Comparison of ENCODE assay signal across 35 cellular contexts in the genomic region with DNA sequence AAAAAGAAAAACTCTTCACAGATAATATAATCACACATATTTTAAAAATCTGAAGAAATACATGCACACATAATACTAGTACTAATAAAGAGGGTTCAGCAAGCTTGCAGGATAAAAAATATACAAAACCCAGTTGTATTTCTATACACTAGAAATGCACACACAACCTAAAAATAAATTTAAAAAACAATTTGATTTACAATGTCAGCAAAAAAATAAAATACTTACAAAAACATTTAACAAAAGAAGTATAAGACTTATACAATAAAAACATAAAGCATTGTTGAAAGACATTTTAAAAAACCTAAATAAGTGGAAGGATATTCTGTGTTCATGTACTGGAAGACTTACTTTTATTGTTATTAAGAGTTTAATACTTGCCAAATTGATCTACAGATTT.
"Had no signal": no experiment of that assay in that cellular context is flagged by ENCODE, and none has a peak within 500 bp of the region (broad histone marks: within the 10 kb centered on the region; RNA-seq: fewer than 3 reads in every experiment).

No MANE protein-coding gene starts in this region.

- H3K4me1 Mint-ChIP-seq: activated CD4-positive, alpha-beta memory T cell treated with anti-CD3 and anti-CD28 coated beads, Interleukin-2, amount 10 ng/mL, durations not matched to agents 7 days and 5 days; activated CD4-positive, alpha-beta T cell treated with anti-CD3 and anti-CD28 coated beads, Interleukin-2, amount 10 ng/mL, durations not matched to agents 7 days and 5 days; activated naive CD4-positive, alpha-beta T cell treated with anti-CD3 and anti-CD28 coated beads, Interleukin-2, amount 10 ng/mL, durations not matched to agents 7 days and 5 days; activated naive CD8-positive, alpha-beta T cell treated with anti-CD3 and anti-CD28 coated beads, Interleukin-2, amount 10 ng/mL, durations not matched to agents 7 days and 5 days; endodermal cell had no signal

- ATAC-seq: activated naive CD4-positive, alpha-beta T cell treated with anti-CD3 and anti-CD28 coated beads, Interleukin-2, amount 50 U/mL, for 72 hours; activated T-cell treated with anti-CD3 and anti-CD28 coated beads, Interleukin-2, amount 50 U/mL, for 72 hours; esophagus mucosa; foreskin keratinocyte; gastrocnemius medialis; heart left ventricle; T-helper 17 cell had no signal

- H3K4me3 ChIP-seq: ascending aorta, breast epithelium, cardiac muscle cell, coronary artery, dorsolateral prefrontal cortex, gastrocnemius medialis, heart left ventricle had no signal

- H3K36me3 Mint-ChIP-seq: activated naive CD4-positive, alpha-beta T cell treated with anti-CD3 and anti-CD28 coated beads, Interleukin-2, amount 10 ng/mL, durations not matched to agents 7 days and 5 days; activated naive CD8-positive, alpha-beta T cell treated with anti-CD3 and anti-CD28 coated beads, Interleukin-2, amount 10 ng/mL, durations not matched to agents 7 days and 5 days; brain had no signal

- H3K27me3 Mint-ChIP-seq: T-helper 17 cell had no signal

- H3K4me3 Mint-ChIP-seq: activated CD4-positive, alpha-beta memory T cell treated with anti-CD3 and anti-CD28 coated beads, Interleukin-2, amount 10 ng/mL, durations not matched to agents 7 days and 5 days; activated CD4-positive, alpha-beta T cell treated with anti-CD3 and anti-CD28 coated beads, Interleukin-2, amount 10 ng/mL, durations not matched to agents 7 days and 5 days; activated naive CD4-positive, alpha-beta T cell treated with anti-CD3 and anti-CD28 coated beads, Interleukin-2, amount 10 ng/mL, durations not matched to agents 7 days and 5 days; activated naive CD8-positive, alpha-beta T cell treated with anti-CD3 and anti-CD28 coated beads, Interleukin-2, amount 10 ng/mL, durations not matched to agents 7 days and 5 days; activated T-cell treated with anti-CD3 and anti-CD28 coated beads, Interleukin-2, amount 50 U/mL, for 24 hours; activated T-cell treated with anti-CD3 and anti-CD28 coated beads, Interleukin-2, amount 50 U/mL, for 72 hours; brain; dendritic cell treated with granulocyte-macrophage colony-stimulating factor and Interleukin-4, amounts not matched to agents 40 ng/mL and 50 ng/mL, for 4 days; endodermal cell; T-helper 17 cell; T-helper 2 cell treated with Interferon-gamma antibody and Interleukin-4, amounts not matched to agents 5 μg/mL and 100 μg/mL, for 36 hours had no signal

- H3K4me1 ChIP-seq: ascending aorta, breast epithelium, foreskin keratinocyte, gastrocnemius medialis, heart left ventricle had no signal

- H3K27ac Mint-ChIP-seq: activated CD4-positive, alpha-beta memory T cell treated with anti-CD3 and anti-CD28 coated beads, Interleukin-2, amount 10 ng/mL, durations not matched to agents 7 days and 5 days; activated CD4-positive, alpha-beta T cell treated with anti-CD3 and anti-CD28 coated beads, Interleukin-2, amount 10 ng/mL, durations not matched to agents 7 days and 5 days; activated naive CD4-positive, alpha-beta T cell treated with anti-CD3 and anti-CD28 coated beads, Interleukin-2, amount 10 ng/mL, durations not matched to agents 7 days and 5 days; activated naive CD4-positive, alpha-beta T cell treated with anti-CD3 and anti-CD28 coated beads, Interleukin-2, amount 50 U/mL, for 72 hours; activated naive CD8-positive, alpha-beta T cell treated with anti-CD3 and anti-CD28 coated beads, Interleukin-2, amount 10 ng/mL, durations not matched to agents 7 days and 5 days; activated T-cell treated with anti-CD3 and anti-CD28 coated beads, Interleukin-2, amount 50 U/mL, for 24 hours; activated T-cell treated with anti-CD3 and anti-CD28 coated beads, Interleukin-2, amount 50 U/mL, for 72 hours; brain; dendritic cell treated with granulocyte-macrophage colony-stimulating factor and Interleukin-4, amounts not matched to agents 40 ng/mL and 50 ng/mL, for 4 days; endodermal cell; T-helper 17 cell; T-helper 2 cell treated with Interferon-gamma antibody and Interleukin-4, amounts not matched to agents 5 μg/mL and 100 μg/mL, for 36 hours had no signal

- H3K27me3 ChIP-seq: ascending aorta, breast epithelium, cardiac muscle cell, dorsolateral prefrontal cortex, gastrocnemius medialis, heart left ventricle had no signal

- DNase-seq: activated CD4-positive, alpha-beta memory T cell treated with anti-CD3 and anti-CD28 coated beads, Interleukin-2, amount 10 ng/mL, durations not matched to agents 7 days and 5 days; activated CD4-positive, alpha-beta T cell treated with anti-CD3 and anti-CD28 coated beads for 4 hours; activated CD4-positive, alpha-beta T cell treated with anti-CD3 and anti-CD28 coated beads, Interleukin-2, amount 10 ng/mL, durations not matched to agents 7 days and 5 days; activated CD4-positive, alpha-beta T cell treated with anti-CD3 and anti-CD28 coated beads, Interleukin-2, amount 50 U/mL, for 4 hours; activated CD4-positive, CD25-positive, alpha-beta regulatory T cell; activated CD4-positive, CD25-positive, alpha-beta regulatory T cell treated with anti-CD3 and anti-CD28 coated beads, Interleukin-2, amount 50 U/mL, for 72 hours; activated CD8-positive, alpha-beta memory T cell treated with anti-CD3 and anti-CD28 coated beads, Interleukin-2, amount 50 U/mL, for 48 hours; activated gamma-delta T cell; activated naive CD4-positive, alpha-beta T cell; activated naive CD4-positive, alpha-beta T cell treated with anti-CD3 and anti-CD28 coated beads, Interleukin-2, amount 10 ng/mL, durations not matched to agents 7 days and 5 days; activated naive CD8-positive, alpha-beta T cell treated with anti-CD3 and anti-CD28 coated beads, Interleukin-2, amount 10 ng/mL, durations not matched to agents 7 days and 5 days; activated T-cell treated with anti-CD3 and anti-CD28 coated beads for 4 hours; activated T-cell treated with anti-CD3 and anti-CD28 coated beads, Interleukin-2, amount 50 U/mL, for 24 hours; activated T-cell treated with anti-CD3 and anti-CD28 coated beads, Interleukin-2, amount 50 U/mL, for 72 hours; central memory CD4-positive, alpha-beta T cell; cerebellar nuclear complex; dorsolateral prefrontal cortex; effector memory CD4-positive, alpha-beta T cell; endodermal cell; foreskin keratinocyte; gastrocnemius medialis; glutamatergic neuron; heart left ventricle; T-helper 1 cell; T-helper 17 cell; T1000 had no signal

- H3K9me3 Mint-ChIP-seq: activated CD4-positive, alpha-beta memory T cell treated with anti-CD3 and anti-CD28 coated beads, Interleukin-2, amount 10 ng/mL, durations not matched to agents 7 days and 5 days; activated naive CD4-positive, alpha-beta T cell treated with anti-CD3 and anti-CD28 coated beads, Interleukin-2, amount 10 ng/mL, durations not matched to agents 7 days and 5 days; activated naive CD8-positive, alpha-beta T cell treated with anti-CD3 and anti-CD28 coated beads, Interleukin-2, amount 10 ng/mL, durations not matched to agents 7 days and 5 days; activated T-cell treated with anti-CD3 and anti-CD28 coated beads, Interleukin-2, amount 50 U/mL, for 72 hours; T-helper 2 cell treated with Interferon-gamma antibody and Interleukin-4, amounts not matched to agents 5 μg/mL and 100 μg/mL, for 36 hours had no signal

- H3K36me3 ChIP-seq: ascending aorta, breast epithelium, cardiac muscle cell, gastrocnemius medialis, heart left ventricle had no signal

- H3K27ac ChIP-seq: ascending aorta, breast epithelium, cardiac muscle cell, coronary artery, dorsolateral prefrontal cortex, foreskin keratinocyte, gastrocnemius medialis, heart left ventricle had no signal
